ENCODE assay signal across 9 cellular contexts in the genomic region with DNA sequence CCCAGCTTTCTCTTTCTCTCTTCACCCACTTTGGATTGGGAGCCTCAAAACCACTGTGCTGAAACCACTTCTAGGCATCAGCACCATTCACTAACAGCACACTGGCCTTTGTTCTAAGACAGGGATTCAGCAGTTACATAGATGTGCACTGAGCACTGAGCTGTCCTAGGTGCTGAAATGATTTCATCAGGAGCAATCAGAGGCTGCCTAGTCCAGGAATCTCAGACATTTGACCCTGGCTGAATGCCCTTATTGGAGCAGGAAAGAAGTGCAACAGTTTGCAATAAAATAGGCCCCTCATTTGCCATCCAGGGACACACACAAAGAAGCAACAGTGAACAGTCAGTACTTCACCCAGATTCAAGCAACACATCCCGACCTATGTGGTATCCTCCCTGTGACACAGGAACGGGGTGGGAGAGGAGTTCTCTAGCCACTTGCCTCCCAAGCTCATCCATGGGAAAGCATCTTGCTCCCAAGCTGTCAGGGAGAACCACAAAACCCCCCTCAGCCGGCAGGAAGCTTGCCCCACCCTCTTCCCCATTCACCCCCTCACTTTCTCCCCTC.
DNase-seq lines count a peak whose midpoint lies in the region; ATAC-seq, FAIRE-seq and TF ChIP-seq lines count a peak whose summit lies in the region.
"Had no signal": no experiment of that assay in that cellular context is flagged by ENCODE, and none has a peak within 500 bp of the region (broad histone marks: within the 10 kb centered on the region; RNA-seq: fewer than 3 reads in every experiment).

No MANE protein-coding gene starts in this region.

- POLR2A ChIA-PET in GM12878 (lab: Charles Lee), result no interaction called here

- no peak overlapping the region for H3K9ac ChIP-seq in GM12878 (ENCODE audit: control insufficient read depth, insufficient read depth, low read length)

- 33% methylated on average over 3 of the region's 3 CpGs for WGBS in GM12878 (ENCODE audit: insufficient coverage, insufficient replicate concordance, low lambda C conversion rate, missing lambda C conversion rate)

- no peaks in the 10 kb centered on the region for H4K20me1 ChIP-seq in GM12878 (ENCODE audit: control insufficient read depth, insufficient read depth)

- H3K79me2 ChIP-seq in GM12878 (ENCODE audit: control insufficient read depth, insufficient read depth, low read length), result no peaks in the 10 kb centered on the region

- DNase-seq in ELF-1 (ENCODE audit: low read depth, low spot score) (peak; percentile 63), GM12878 (ENCODE audit: low read depth, low spot score) (no peak), left lung (no peak), caudate nucleus (lab: John Stamatoyannopoulos, UW) (no peak)
- peak; percentile 65 for DNase-seq in Jurkat, Clone E6-1 (ENCODE audit: low read depth, low spot score)
- no peak for DNase-seq in stimulated activated CD4-positive, alpha-beta T cell treated with anti-CD3 and anti-CD28 coated beads, Interleukin-4, amount 100 ng/mL, for 1 hour
- DNase-seq: stimulated activated CD4-positive, alpha-beta T cell treated with anti-CD3 and anti-CD28 coated beads, Interleukin-15, amount 100 ng/mL, for 24 hours had no signal

- FAIRE-seq in GM12878 (lab: Jason Lieb, UNC), result peak; percentile 81

- no peak for TF ChIP-seq EP300 in GM12878 (IDR thresholded peaks at IDR 0.05; ENCODE audit: borderline replicate concordance in 1 of 2, control insufficient read depth in 1 of 2, low read depth in 2 of 2, low read length in 2 of 2)

- no peak overlapping the region for H3K4me3 ChIP-seq in Jurkat, Clone E6-1 (ENCODE audit: low read length)
- H3K4me3 ChIP-seq in GM12878 (no peak overlapping the region), left lung (no peak overlapping the region)

- in situ Hi-C loops in GM12878 (cut with MboI), result no loop called here

- H3K4me1 ChIP-seq in GM12878 (ENCODE audit: control insufficient read depth, insufficient read depth, low read length), result no peaks in the 10 kb centered on the region
- no peaks in the 10 kb centered on the region for H3K4me1 ChIP-seq in left lung

- intact Hi-C loops in GM12878 (cut with micrococcal nuclease; ENCODE audit: unreplicated experiment), result no loop called here
- intact Hi-C loops in left lung (cut with DNase I), result no loop called here

- TF ChIP-seq RAD21 in GM12878 (IDR thresholded peaks at IDR 0.05; ENCODE audit: insufficient read depth, low read depth, low read length), result no peak

- no peak overlapping the region for H2AFZ ChIP-seq in GM12878 (ENCODE audit: control insufficient read depth, low read depth, low read length)

- H3K27me3 ChIP-seq in GM12878 (replicated peaks in 1 of 2; ENCODE audit: control insufficient read depth in 2 of 2, insufficient read depth in 2 of 2, low read length in 1 of 2) (no peaks in the 10 kb centered on the region; a peak in 1 of 4 replicates), left lung (peaks cover 0 to 9% of the 10 kb centered on the region in 2 donors)

- H3K27ac ChIP-seq in GM12878 (ENCODE audit: control insufficient read depth, insufficient read depth) (no peak overlapping the region), left lung (no peak overlapping the region), caudate nucleus (ENCODE audit: low read depth, low read length) (no peak overlapping the region)

- no peak for TF ChIP-seq CTCF in GM12878 (IDR thresholded peaks at IDR 0.05 in 2 of 3, conservative IDR thresholded peaks at IDR 0.05 in 1 of 3; ENCODE audit: control insufficient read depth in 2 of 3, extremely low read depth in 1 of 3, insufficient read depth in 1 of 3, low read depth in 3 of 3, low read length in 3 of 3)
- TF ChIP-seq CTCF in left lung (IDR thresholded peaks at IDR 0.05), result no peak

- BruUV-seq in GM12878 (replicated peaks; lab: Mats Ljungman, UMichigan), result no TSS peak

- H3K9me3 ChIP-seq in GM12878 (replicated peaks; ENCODE audit: control insufficient read depth, insufficient read depth, low read length) (no peaks in the 10 kb centered on the region), left lung (no peaks in the 10 kb centered on the region)

- SMC1A ChIA-PET in GM12878 (lab: Charles Lee; ENCODE audit: uncharacterized antibody, unreplicated experiment), result no interaction called here

- ATAC-seq in GM12878 (peak; percentile 75), left lung (peak; percentile 79), HG02571 (IDR thresholded peaks at IDR 0.05; ENCODE audit: unreplicated experiment) (no peak), HG03469 (IDR thresholded peaks at IDR 0.05; ENCODE audit: unreplicated experiment) (no peak)

- no peak for TF ChIP-seq POLR2A in GM12878 (IDR thresholded peaks at IDR 0.05; ENCODE audit: low read depth, low read length)

- no peaks in the 10 kb centered on the region; a peak in 1 of 4 replicates for H3K36me3 ChIP-seq in GM12878 (ENCODE audit: control insufficient read depth in 2 of 2, insufficient read depth in 2 of 2, low read length in 1 of 2)
- H3K36me3 ChIP-seq in left lung, result no peaks in the 10 kb centered on the region

- RAD21 ChIA-PET in GM12878 (lab: Charles Lee; ENCODE audit: unreplicated experiment), result no interaction called here

- H3K4me2 ChIP-seq in GM12878 (ENCODE audit: control insufficient read depth, insufficient read depth), result no peak overlapping the region

- CTCF ChIA-PET in GM12878 (lab: Yijun Ruan, JAX), result no interaction called here

TF ChIP-seq in GM12878, 131 proteins besides CTCF, POLR2A, EP300 and RAD21:
- TF ChIP-seq, protein P1, sequence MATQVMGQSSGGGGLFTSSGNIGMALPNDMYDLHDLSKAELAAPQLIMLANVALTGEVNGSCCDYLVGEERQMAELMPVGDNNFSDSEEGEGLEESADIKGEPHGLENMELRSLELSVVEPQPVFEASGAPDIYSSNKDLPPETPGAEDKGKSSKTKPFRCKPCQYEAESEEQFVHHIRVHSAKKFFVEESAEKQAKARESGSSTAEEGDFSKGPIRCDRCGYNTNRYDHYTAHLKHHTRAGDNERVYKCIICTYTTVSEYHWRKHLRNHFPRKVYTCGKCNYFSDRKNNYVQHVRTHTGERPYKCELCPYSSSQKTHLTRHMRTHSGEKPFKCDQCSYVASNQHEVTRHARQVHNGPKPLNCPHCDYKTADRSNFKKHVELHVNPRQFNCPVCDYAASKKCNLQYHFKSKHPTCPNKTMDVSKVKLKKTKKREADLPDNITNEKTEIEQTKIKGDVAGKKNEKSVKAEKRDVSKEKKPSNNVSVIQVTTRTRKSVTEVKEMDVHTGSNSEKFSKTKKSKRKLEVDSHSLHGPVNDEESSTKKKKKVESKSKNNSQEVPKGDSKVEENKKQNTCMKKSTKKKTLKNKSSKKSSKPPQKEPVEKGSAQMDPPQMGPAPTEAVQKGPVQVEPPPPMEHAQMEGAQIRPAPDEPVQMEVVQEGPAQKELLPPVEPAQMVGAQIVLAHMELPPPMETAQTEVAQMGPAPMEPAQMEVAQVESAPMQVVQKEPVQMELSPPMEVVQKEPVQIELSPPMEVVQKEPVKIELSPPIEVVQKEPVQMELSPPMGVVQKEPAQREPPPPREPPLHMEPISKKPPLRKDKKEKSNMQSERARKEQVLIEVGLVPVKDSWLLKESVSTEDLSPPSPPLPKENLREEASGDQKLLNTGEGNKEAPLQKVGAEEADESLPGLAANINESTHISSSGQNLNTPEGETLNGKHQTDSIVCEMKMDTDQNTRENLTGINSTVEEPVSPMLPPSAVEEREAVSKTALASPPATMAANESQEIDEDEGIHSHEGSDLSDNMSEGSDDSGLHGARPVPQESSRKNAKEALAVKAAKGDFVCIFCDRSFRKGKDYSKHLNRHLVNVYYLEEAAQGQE (IDR thresholded peaks at IDR 0.05; ENCODE audit: low read depth, low read length), result peak; percentile 98
- TF ChIP-seq SIX5 (IDR thresholded peaks at IDR 0.05; ENCODE audit: low read depth, low read length, severe bottlenecking), result no peak
TF ChIP-seq in GM12878: peak in this region for 1.

Comparison
In these comparisons a context has a peak if more than half of its experiments do, and no peak if none do; other contexts are left out.
1. DNase-seq: peak in ELF-1 (single experiment) and Jurkat, Clone E6-1 (single experiment); none in GM12878 (single experiment), left lung (0 of 2), caudate nucleus (0 of 61) and stimulated activated CD4-positive, alpha-beta T cell treated with anti-CD3 and anti-CD28 coated beads, Interleukin-4, amount 100 ng/mL, for 1 hour (single experiment).
2. ATAC-seq: peak in GM12878 (single experiment) and left lung (single experiment); none in HG02571 (single experiment) and HG03469 (single experiment).